Comparison of ENCODE assay signal across 11 cellular contexts in genomic region chr2:54092940-54093339, GRCh38. TPM values are rescaled to one million over a fixed set of nuclear protein-coding genes. Genes with fewer than 3 reads are reported as not detected.
DNase-seq lines count a peak whose midpoint lies in the region; ATAC-seq and TF ChIP-seq lines count a peak whose summit lies in the region.
"Had no signal": no experiment of that assay in that cellular context is flagged by ENCODE, and none has a peak within 500 bp of the region (broad histone marks: within the 10 kb centered on the region; RNA-seq: fewer than 3 reads in every experiment).

No MANE protein-coding gene starts in this region.

- peak overlapping the region; percentile 2; the same call in 1 of the 2 replicates for H3K9ac ChIP-seq in OCI-LY3 (ENCODE audit: low read length)

- H3K9me3 Mint-ChIP-seq in CD4-positive, CD25-positive, alpha-beta regulatory T cell, result peaks cover 0 to 3% (median 0%) of the 10 kb centered on the region in 7 donors

- in situ Hi-C loops in gastrocnemius medialis (cut with MboI; ENCODE audit: low sequenced_read_pairs in 4 of 4), result no loop called here

- H3K79me2 ChIP-seq in OCI-LY3 (ENCODE audit: low read length), result no peaks in the 10 kb centered on the region

- no peaks in the 10 kb centered on the region for H3K27me3 Mint-ChIP-seq in CD4-positive, CD25-positive, alpha-beta regulatory T cell

- H3K36me3 Mint-ChIP-seq in CD4-positive, CD25-positive, alpha-beta regulatory T cell, result peaks cover 3% of the 10 kb centered on the region

- peak overlapping the region; percentile 62 to 98 (median 82) for H3K27ac Mint-ChIP-seq in CD4-positive, CD25-positive, alpha-beta regulatory T cell

- no peaks in the 10 kb centered on the region for H3K9me3 ChIP-seq in CD4-positive, CD25-positive, alpha-beta regulatory T cell (ENCODE audit: control insufficient read depth in 2 of 2, low read length in 2 of 2)
- H3K9me3 ChIP-seq in OCI-LY3 (ENCODE audit: insufficient read depth, low read length) (peaks cover 10% of the 10 kb centered on the region; the same call in 1 of the 2 replicates), ascending aorta (no peaks in the 10 kb centered on the region), gastrocnemius medialis (no peaks in the 10 kb centered on the region)

- peak overlapping the region; percentile 65 for H3K27ac ChIP-seq in CD4-positive, CD25-positive, alpha-beta regulatory T cell (ENCODE audit: insufficient read depth, low read length, poor library complexity, severe bottlenecking)
- H3K27ac ChIP-seq in OCI-LY3 (ENCODE audit: low read length), result peak overlapping the region; percentile 72
- no peak overlapping the region for H3K27ac ChIP-seq in ascending aorta
- H3K27ac ChIP-seq in gastrocnemius medialis, result no peak overlapping the region
- H3K27ac ChIP-seq: C4-2B had no signal

- H2AFZ ChIP-seq in OCI-LY3 (ENCODE audit: low read depth, low read length), result peak overlapping the region; percentile 47; the same call in 1 of the 2 replicates

- H3K4me1 Mint-ChIP-seq in CD4-positive, CD25-positive, alpha-beta regulatory T cell, result peaks cover 18 to 33% (median 28%) of the 10 kb centered on the region in 4 donors

- no peaks in the 10 kb centered on the region for H4K20me1 ChIP-seq in OCI-LY3 (ENCODE audit: insufficient read depth, low read length)

- TF ChIP-seq POLR2A in gastrocnemius medialis (IDR thresholded peaks at IDR 0.05), result no peak

- TF ChIP-seq CTCF in OCI-LY3 (IDR thresholded peaks at IDR 0.05; ENCODE audit: low read depth, low read length), result no peak
- no peak for TF ChIP-seq CTCF in ascending aorta (IDR thresholded peaks at IDR 0.05)
- TF ChIP-seq CTCF in gastrocnemius medialis (IDR thresholded peaks at IDR 0.05 in 4 of 5, conservative IDR thresholded peaks at IDR 0.05 in 1 of 5), result no peak

- H3K4me1 ChIP-seq in CD4-positive, CD25-positive, alpha-beta regulatory T cell (ENCODE audit: control insufficient read depth, insufficient read depth, low read length, poor library complexity, severe bottlenecking), result peaks cover 20% of the 10 kb centered on the region
- H3K4me1 ChIP-seq in OCI-LY3 (ENCODE audit: low read length) (peaks cover 29% of the 10 kb centered on the region), ascending aorta (no peaks in the 10 kb centered on the region), gastrocnemius medialis (peaks cover 0 to 4% of the 10 kb centered on the region in 2 donors)

- peak in 2 of 3 donors; percentile 40 to 67 for DNase-seq in CD4-positive, CD25-positive, alpha-beta regulatory T cell
- DNase-seq in NOMO-1 treated with dmso at 0.1 percent for 144 hours (lab: John Stamatoyannopoulos, UW; ENCODE audit: unreplicated experiment) (no peak), ascending aorta (ENCODE audit: low spot score in 2 of 2) (no peak), gastrocnemius medialis (no peak)
- no peak for DNase-seq in stimulated activated naive CD8-positive, alpha-beta T cell treated with anti-CD3 and anti-CD28 coated beads, Interleukin-15, Interleukin-2, amounts not matched to agents 100 U/mL and 50 U/mL, for 24 hours
- DNase-seq: glutamatergic neuron, NCI-H146 had no signal

- intact Hi-C loops in ascending aorta (cut with DNase I), result no loop called here
- intact Hi-C loops in gastrocnemius medialis (cut with DNase I; ENCODE audit: low total_unique reads), result no loop called here

- H3K27me3 ChIP-seq in CD4-positive, CD25-positive, alpha-beta regulatory T cell (ENCODE audit: control insufficient read depth, insufficient read depth, low read length), result no peaks in the 10 kb centered on the region
- H3K27me3 ChIP-seq in OCI-LY3 (ENCODE audit: low read depth, low read length) (no peaks in the 10 kb centered on the region), ascending aorta (no peaks in the 10 kb centered on the region), gastrocnemius medialis (no peaks in the 10 kb centered on the region)

- peak overlapping the region; percentile 56 to 83 (median 68) for H3K4me3 Mint-ChIP-seq in CD4-positive, CD25-positive, alpha-beta regulatory T cell

- H3K4me3 ChIP-seq in CD4-positive, CD25-positive, alpha-beta regulatory T cell (ENCODE audit: low read depth, low read length), result peak overlapping the region; percentile 64
- H3K4me3 ChIP-seq in OCI-LY3 (ENCODE audit: low read length) (peak overlapping the region; percentile 20; the same call in 1 of the 2 replicates), ascending aorta (no peak overlapping the region), gastrocnemius medialis (no peak overlapping the region)

- H3K36me3 ChIP-seq in CD4-positive, CD25-positive, alpha-beta regulatory T cell (ENCODE audit: control insufficient read depth, insufficient read depth, low read length), result no peaks in the 10 kb centered on the region
- H3K36me3 ChIP-seq in OCI-LY3 (replicated peaks; ENCODE audit: low read depth, low read length) (peaks cover 3% of the 10 kb centered on the region), ascending aorta (no peaks in the 10 kb centered on the region), gastrocnemius medialis (no peaks in the 10 kb centered on the region)

- ATAC-seq in CD4-positive, CD25-positive, alpha-beta regulatory T cell (ENCODE audit: low read depth in 2 of 2), result peak; percentile 74 to 76
- peak; percentile 53 for ATAC-seq in GM19023 (IDR thresholded peaks at IDR 0.05; ENCODE audit: unreplicated experiment)
- ATAC-seq in HG02852 (IDR thresholded peaks at IDR 0.05; ENCODE audit: unreplicated experiment), result peak; percentile 60
- no peak for ATAC-seq in stimulated activated naive CD8-positive, alpha-beta T cell treated with anti-CD3 and anti-CD28 coated beads, Interleukin-15, Interleukin-2, amounts not matched to agents 100 U/mL and 50 U/mL, for 24 hours
- no peak for ATAC-seq in gastrocnemius medialis

- peak overlapping the region; percentile 66 for H3K4me2 ChIP-seq in OCI-LY3 (ENCODE audit: low read length)

RNA-seq across cellular contexts. Expression of gene ACYP2, which starts 22.5 kb away (rescaled TPM):
- total RNA-seq in CD4-positive, CD25-positive, alpha-beta regulatory T cell, result 10.6 TPM
- polyA plus RNA-seq in CD4-positive, CD25-positive, alpha-beta regulatory T cell, result 10 to 100 TPM; 12.7 to 17.3 (median 13.6) TPM
- total RNA-seq in ascending aorta (0.96 TPM), gastrocnemius medialis (100 to 1,000 TPM in 2 of 4 donors, 10 to 100 TPM in 2; 52.9 to 121 (median 107) TPM)

Comparison
In these comparisons a context has a peak if more than half of its experiments do, and no peak if none do; other contexts are left out.
1. ATAC-seq: peak in CD4-positive, CD25-positive, alpha-beta regulatory T cell (2 of 2), GM19023 (single experiment) and HG02852 (single experiment); none in stimulated activated naive CD8-positive, alpha-beta T cell treated with anti-CD3 and anti-CD28 coated beads, Interleukin-15, Interleukin-2, amounts not matched to agents 100 U/mL and 50 U/mL, for 24 hours (single experiment) and gastrocnemius medialis (0 of 2).
2. DNase-seq: peak in CD4-positive, CD25-positive, alpha-beta regulatory T cell (2 of 3); none in NOMO-1 treated with dmso at 0.1 percent for 144 hours (single experiment), stimulated activated naive CD8-positive, alpha-beta T cell treated with anti-CD3 and anti-CD28 coated beads, Interleukin-15, Interleukin-2, amounts not matched to agents 100 U/mL and 50 U/mL, for 24 hours (single experiment), ascending aorta (0 of 2) and gastrocnemius medialis (0 of 2).
3. H3K27ac ChIP-seq: peak in CD4-positive, CD25-positive, alpha-beta regulatory T cell (single experiment) and OCI-LY3 (single experiment); none in ascending aorta (0 of 2) and gastrocnemius medialis (0 of 4).
4. H3K4me3 ChIP-seq: peak in CD4-positive, CD25-positive, alpha-beta regulatory T cell (single experiment) and OCI-LY3 (single experiment); none in ascending aorta (0 of 2) and gastrocnemius medialis (0 of 4).